In the genomic region with DNA sequence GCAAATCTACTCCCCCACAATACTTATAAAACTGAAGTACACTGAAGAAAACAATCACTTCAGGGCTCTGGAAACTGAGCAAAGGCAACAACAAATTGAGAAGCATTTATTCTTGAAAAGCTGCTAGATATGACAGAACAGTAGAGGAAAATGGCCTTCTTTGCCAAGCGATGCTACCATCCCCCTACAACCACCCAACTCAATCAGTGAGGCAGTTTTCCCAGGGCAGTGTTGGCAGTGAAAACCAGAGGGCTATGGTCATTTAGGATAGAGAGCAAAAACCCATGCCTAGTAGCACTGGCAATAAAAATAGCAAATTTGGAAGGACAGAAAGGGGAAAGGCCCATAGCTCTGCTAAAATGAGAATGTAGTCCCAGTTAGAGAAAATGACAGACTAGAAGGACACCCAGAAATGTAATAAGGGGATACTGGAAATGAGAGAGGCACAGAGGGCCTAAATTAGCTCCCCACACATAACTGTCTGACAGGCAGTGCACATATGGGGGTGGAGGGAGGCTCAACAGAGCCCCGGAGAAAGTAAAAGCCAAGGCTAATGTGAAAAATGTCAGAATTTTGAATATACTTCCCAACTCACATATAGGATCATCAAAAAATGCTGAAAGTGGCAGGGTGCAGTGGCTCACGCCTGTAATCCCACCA, we compare ENCODE assay signal across 22 cellular contexts.
"Had no signal": no experiment of that assay in that cellular context is flagged by ENCODE, and none has a peak within 500 bp of the region (broad histone marks: within the 10 kb centered on the region; RNA-seq: fewer than 3 reads in every experiment).

No MANE protein-coding gene starts in this region.

- H3K9me3 Mint-ChIP-seq: activated naive CD4-positive, alpha-beta T cell treated with anti-CD3 and anti-CD28 coated beads, Interleukin-2, amount 50 U/mL, for 72 hours; activated T-cell treated with anti-CD3 and anti-CD28 coated beads, Interleukin-2, amount 50 U/mL, for 24 hours; activated T-helper 17 cell treated with anti-CD3 and anti-CD28 coated beads, Interleukin-2, amount 50 U/mL, for 72 hours; brain had no signal

- ATAC-seq: activated naive CD4-positive, alpha-beta T cell treated with anti-CD3 and anti-CD28 coated beads, Interleukin-2, amount 50 U/mL, for 72 hours; activated T-helper 17 cell treated with anti-CD3 and anti-CD28 coated beads, Interleukin-2, amount 50 U/mL, for 72 hours; left lung; mucosa of descending colon; upper lobe of right lung had no signal

- H3K27me3 ChIP-seq: esophagus muscularis mucosa, left lung, upper lobe of right lung had no signal

- H3K36me3 Mint-ChIP-seq: activated naive CD4-positive, alpha-beta T cell treated with anti-CD3 and anti-CD28 coated beads, Interleukin-2, amount 50 U/mL, for 72 hours had no signal

- DNase-seq: activated CD4-positive, alpha-beta T cell treated with anti-CD3 and anti-CD28 coated beads, Interleukin-2, amount 50 U/mL, for 4 hours; activated CD8-positive, alpha-beta memory T cell treated with anti-CD3 and anti-CD28 coated beads for 24 hours; activated CD8-positive, alpha-beta memory T cell treated with anti-CD3 and anti-CD28 coated beads, Interleukin-2, amount 50 U/mL, for 4 hours; activated T-cell treated with anti-CD3 and anti-CD28 coated beads, Interleukin-2, amount 50 U/mL, for 24 hours; aorta; central memory CD4-positive, alpha-beta T cell; effector memory CD4-positive, alpha-beta T cell; glutamatergic neuron; hippocampal formation; kidney glomerular epithelial cell; left lung; mesenchymal stem cell; mucosa of descending colon; nucleus accumbens; stimulated activated CD4-positive, alpha-beta T cell treated with anti-CD3 and anti-CD28 coated beads, Interleukin-4, amount 100 ng/mL, for 24 hours; stimulated activated naive CD4-positive, alpha-beta T cell treated with Interleukin-2 at 50 U/mL for 16 hours; upper lobe of right lung; WERI-Rb-1 had no signal

- H3K4me3 Mint-ChIP-seq: activated T-cell treated with anti-CD3 and anti-CD28 coated beads, Interleukin-2, amount 50 U/mL, for 24 hours; activated T-helper 17 cell treated with anti-CD3 and anti-CD28 coated beads, Interleukin-2, amount 50 U/mL, for 72 hours; brain had no signal

- H3K9me3 ChIP-seq: esophagus muscularis mucosa, left lung, mucosa of descending colon, upper lobe of right lung had no signal

- H3K27ac ChIP-seq: esophagus muscularis mucosa, left lung, upper lobe of right lung, WERI-Rb-1 had no signal

- H3K27me3 Mint-ChIP-seq: activated T-cell treated with anti-CD3 and anti-CD28 coated beads, Interleukin-2, amount 50 U/mL, for 24 hours; activated T-helper 17 cell treated with anti-CD3 and anti-CD28 coated beads, Interleukin-2, amount 50 U/mL, for 72 hours; brain had no signal

- H3K27ac Mint-ChIP-seq: activated naive CD4-positive, alpha-beta T cell treated with anti-CD3 and anti-CD28 coated beads, Interleukin-2, amount 50 U/mL, for 72 hours; activated T-cell treated with anti-CD3 and anti-CD28 coated beads, Interleukin-2, amount 50 U/mL, for 24 hours; activated T-helper 17 cell treated with anti-CD3 and anti-CD28 coated beads, Interleukin-2, amount 50 U/mL, for 72 hours had no signal

- H3K36me3 ChIP-seq: esophagus muscularis mucosa, left lung, WERI-Rb-1 had no signal

- H3K4me3 ChIP-seq: esophagus muscularis mucosa, left lung, mucosa of descending colon, upper lobe of right lung had no signal

- H3K4me1 ChIP-seq: left lung, upper lobe of right lung had no signal
